In genomic region chr6:130996635-130997034, GRCh38 we compare ENCODE assay signal across 12 cellular contexts.
"Had no signal": no experiment of that assay in that cellular context is flagged by ENCODE, and none has a peak within 500 bp of the region (broad histone marks: within the 10 kb centered on the region; RNA-seq: fewer than 3 reads in every experiment).

No MANE protein-coding gene starts in this region.

- H3K4me3 ChIP-seq: adrenal gland, mucosa of descending colon, ovary, skin epidermis had no signal

- DNase-seq: activated naive CD4-positive, alpha-beta T cell treated with anti-CD3 and anti-CD28 coated beads, Interleukin-2, amount 50 U/mL, for 16 hours; adrenal gland; left cardiac atrium; mucosa of descending colon; natural killer cell; ovary had no signal

- H3K9me3 ChIP-seq: adrenal gland, mucosa of descending colon, ovary had no signal

- H3K27ac ChIP-seq: adrenal gland, ovary, skin epidermis had no signal

- H3K36me3 ChIP-seq: adrenal gland, ovary had no signal

- ATAC-seq: activated CD4-positive, CD25-positive, alpha-beta regulatory T cell treated with anti-CD3 and anti-CD28 coated beads, Interleukin-2, amount 50 U/mL, for 24 hours; esophagus mucosa; left cardiac atrium; natural killer cell had no signal

- H3K27me3 Mint-ChIP-seq: dendritic cell treated with granulocyte-macrophage colony-stimulating factor and Interleukin-4, amounts not matched to agents 40 ng/mL and 50 ng/mL, for 4 days had no signal

- H3K27me3 ChIP-seq: adrenal gland, ovary had no signal

- H3K36me3 Mint-ChIP-seq: natural killer cell had no signal

- H3K9me3 Mint-ChIP-seq: activated T-helper 2 cell treated with anti-CD3 and anti-CD28 coated beads, Interferon-gamma antibody, Interleukin-2, Interleukin-4, amounts not matched to agents 10 μg/mL and 5 μg/mL and 100 μg/mL, durations not matched to agents 14 hours and 24 hours and 36 hours; central memory CD8-positive, alpha-beta T cell; dendritic cell treated with granulocyte-macrophage colony-stimulating factor and Interleukin-4, amounts not matched to agents 40 ng/mL and 50 ng/mL, for 4 days; natural killer cell had no signal

- H3K4me1 Mint-ChIP-seq: central memory CD8-positive, alpha-beta T cell; natural killer cell had no signal

- H3K27ac Mint-ChIP-seq: activated T-helper 2 cell treated with anti-CD3 and anti-CD28 coated beads, Interferon-gamma antibody, Interleukin-2, Interleukin-4, amounts not matched to agents 10 μg/mL and 5 μg/mL and 100 μg/mL, durations not matched to agents 14 hours and 24 hours and 36 hours; dendritic cell treated with granulocyte-macrophage colony-stimulating factor and Interleukin-4, amounts not matched to agents 40 ng/mL and 50 ng/mL, for 4 days; natural killer cell had no signal

- H3K4me3 Mint-ChIP-seq: central memory CD8-positive, alpha-beta T cell; dendritic cell treated with granulocyte-macrophage colony-stimulating factor and Interleukin-4, amounts not matched to agents 40 ng/mL and 50 ng/mL, for 4 days; natural killer cell had no signal
